15 cellular contexts compared by ENCODE assay signal in the genomic region with DNA sequence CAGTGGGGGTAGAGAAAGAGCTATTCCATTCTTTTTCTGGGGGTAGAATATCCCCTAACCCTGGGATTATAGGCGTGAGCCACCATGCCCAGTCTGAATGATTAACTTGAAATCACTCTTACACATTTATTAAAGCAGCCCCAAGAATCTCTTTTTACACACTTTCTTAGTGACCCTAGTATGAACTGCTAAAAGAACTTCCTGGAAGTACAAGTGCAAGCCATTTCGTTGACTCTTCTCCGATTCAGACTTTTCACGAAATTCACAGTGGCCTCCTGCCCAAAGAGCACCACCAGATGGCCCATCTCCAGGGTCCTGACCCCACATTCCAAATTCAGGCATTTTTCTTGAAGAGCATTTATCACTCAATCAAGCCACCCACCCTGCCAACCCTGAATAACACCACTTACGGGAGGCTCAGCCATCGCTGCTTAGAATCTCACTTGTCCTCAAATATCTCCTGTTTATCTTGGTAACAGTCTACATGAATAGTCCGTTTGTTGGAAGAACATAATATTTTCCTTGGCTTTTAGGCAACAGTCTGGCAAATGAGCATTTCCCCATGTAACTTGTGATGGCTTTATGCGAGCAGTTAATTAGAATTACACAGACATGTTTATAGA. TPM values are rescaled to one million over a fixed set of nuclear protein-coding genes. Genes with fewer than 3 reads are reported as not detected.
DNase-seq lines count a peak whose midpoint lies in the region; ATAC-seq and TF ChIP-seq lines count a peak whose summit lies in the region.
"Had no signal": no experiment of that assay in that cellular context is flagged by ENCODE, and none has a peak within 500 bp of the region (broad histone marks: within the 10 kb centered on the region; RNA-seq: fewer than 3 reads in every experiment).

No MANE protein-coding gene starts in this region.

- H3K4me1 ChIP-seq in BLaER1 (peaks cover 99% of the 10 kb centered on the region), esophagus (ENCODE audit: control insufficient read depth in 2 of 2, insufficient read depth in 2 of 2, low read length in 1 of 2) (peaks cover 0 to 5% of the 10 kb centered on the region in 2 donors), lower lobe of right lung (peaks cover 67% of the 10 kb centered on the region), stomach (peaks cover 0 to 24% (median 9%) of the 10 kb centered on the region in 4 donors)

- no peaks in the 10 kb centered on the region for H4K20me1 ChIP-seq in BLaER1

- peak; percentile 6 for TF ChIP-seq EP300 in stomach (IDR thresholded peaks at IDR 0.05)

- no peak for ATAC-seq in lower lobe of right lung
- ATAC-seq: HepG2 had no signal

- peak overlapping the region; percentile 49; the same call in 1 of the 2 replicates for H3K27ac ChIP-seq in BLaER1
- peak overlapping the region; percentile 16 to 62 for H3K27ac ChIP-seq in esophagus (ENCODE audit: low read depth in 2 of 2, low read length in 1 of 2)
- H3K27ac ChIP-seq in lower lobe of right lung = peak overlapping the region; percentile 60
- peak overlapping the region in 3 of 5 donors; percentile 52 to 69 (median 67) for H3K27ac ChIP-seq in stomach

- TF ChIP-seq POLR2A in stomach (IDR thresholded peaks at IDR 0.05) = no peak

- no peak for DNase-seq in lower lobe of right lung
- DNase-seq in stomach = no peak
- DNase-seq in activated T-cell treated with anti-CD3 and anti-CD28 coated beads, Interleukin-2, amount 50 U/mL, for 48 hours = no peak
- DNase-seq in dedifferentiated amniotic fluid mesenchymal stem cell (ENCODE audit: extremely low spot score) = no peak
- DNase-seq in stimulated activated CD4-positive, alpha-beta T cell treated with anti-CD3 and anti-CD28 coated beads, Interleukin-12 subunit alpha, Interleukin-12 subunit beta, amount 100 ng/mL, for 4 hours = no peak
- no peak for DNase-seq in activated CD4-positive, alpha-beta T cell treated with anti-CD3 and anti-CD28 coated beads, Interleukin-2, amount 50 U/mL, for 4 hours
- DNase-seq: activated T-cell treated with anti-CD3 and anti-CD28 coated beads, Interleukin-2, amount 50 U/mL, for 1 hour; C1 segment of cervical spinal cord; central memory CD4-positive, alpha-beta T cell; DMS 273 treated with DMSO at 0.1 percent for 48 hours; NCI-H345; nephron progenitor cell had no signal

- H3K4me3 ChIP-seq in BLaER1 (no peak overlapping the region), esophagus (ENCODE audit: low read depth in 1 of 2, low read length in 2 of 2) (no peak overlapping the region), lower lobe of right lung (no peak overlapping the region), stomach (no peak overlapping the region)

- intact Hi-C loops in lower lobe of right lung (cut with DNase I) = no loop called here
- intact Hi-C loops in stomach (cut with DNase I; ENCODE audit: low total_unique reads) = no loop called here

- H3K9ac ChIP-seq in BLaER1 = no peak overlapping the region; the same call in 1 of the 2 replicates

- no peak for TF ChIP-seq CTCF in lower lobe of right lung (IDR thresholded peaks at IDR 0.05)
- TF ChIP-seq CTCF in stomach (IDR thresholded peaks at IDR 0.05) = no peak

- H3K4me2 ChIP-seq in BLaER1 = peak overlapping the region; percentile 62

- H3K9me3 ChIP-seq in BLaER1 = no peaks in the 10 kb centered on the region
- no peaks in the 10 kb centered on the region for H3K9me3 ChIP-seq in esophagus (ENCODE audit: control insufficient read depth in 2 of 2, insufficient read depth in 1 of 2, low read depth in 1 of 2, low read length in 1 of 2)
- H3K9me3 ChIP-seq in lower lobe of right lung = no peaks in the 10 kb centered on the region
- no peaks in the 10 kb centered on the region for H3K9me3 ChIP-seq in stomach

- WGBS in esophagus, 2 donors = 60 to 63% methylated on average over 8 of the region's 8 CpGs
- WGBS in stomach, 5 donors = 59 to 72% (median 66%) methylated on average over 8 of the region's 8 CpGs

- H3K27me3 ChIP-seq in BLaER1 = no peaks in the 10 kb centered on the region
- H3K27me3 ChIP-seq in esophagus (ENCODE audit: control insufficient read depth in 1 of 2, insufficient read depth in 2 of 2, low read length in 2 of 2) = no peaks in the 10 kb centered on the region
- H3K27me3 ChIP-seq in lower lobe of right lung (ENCODE audit: low read depth) = no peaks in the 10 kb centered on the region
- H3K27me3 ChIP-seq in stomach = no peaks in the 10 kb centered on the region

- H3K36me3 ChIP-seq in BLaER1 = no peaks in the 10 kb centered on the region
- no peaks in the 10 kb centered on the region for H3K36me3 ChIP-seq in esophagus (ENCODE audit: control insufficient read depth in 2 of 2, insufficient read depth in 2 of 2, low read length in 1 of 2)
- H3K36me3 ChIP-seq in lower lobe of right lung = no peaks in the 10 kb centered on the region
- no peaks in the 10 kb centered on the region for H3K36me3 ChIP-seq in stomach

RNA-seq across cellular contexts. Expression of gene ZNF423, which starts 28.0 kb away (rescaled TPM):
- under 1 TPM; 0.53 to 0.67 TPM for polyA plus RNA-seq in esophagus
- 10.7 TPM for total RNA-seq in lower lobe of right lung
- 1 to 10 TPM in 3 of 5 donors, under 1 TPM in 2; 0.29 to 3.5 (median 1.3) TPM for total RNA-seq in stomach
- polyA plus RNA-seq in stomach = 1 to 10 TPM in 1 of 3 donors, under 1 TPM in 2; 0.68 to 1.2 (median 0.81) TPM
